12 cellular contexts compared by ENCODE assay signal in the genomic region with DNA sequence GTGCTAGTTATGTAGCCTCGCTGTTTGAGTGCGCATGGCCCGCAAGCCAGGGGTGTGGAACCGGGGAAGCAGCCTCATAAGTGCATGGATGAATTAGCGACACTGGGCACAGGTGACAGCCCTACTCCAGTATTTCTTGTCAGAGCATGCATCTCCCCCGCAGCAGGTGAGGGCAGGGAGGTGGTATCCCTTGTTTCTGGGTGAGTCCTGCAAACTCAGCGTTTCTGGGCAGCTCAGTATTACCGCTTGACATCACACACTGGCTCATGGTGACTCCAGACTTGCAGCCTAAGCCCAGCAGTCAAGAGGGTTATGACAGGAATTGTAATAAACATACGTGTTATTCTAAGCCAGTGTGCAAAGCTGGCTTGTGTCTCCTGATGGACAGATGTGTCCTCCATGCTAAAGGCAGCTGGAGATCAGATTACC. TPM values are rescaled to one million over a fixed set of nuclear protein-coding genes. Genes with fewer than 3 reads are reported as not detected.
A peak's percentile ranks its signal among the peaks of the same experiment; 100 is the strongest.
DNase-seq lines count a peak whose midpoint lies in the region; ATAC-seq, FAIRE-seq and TF ChIP-seq lines count a peak whose summit lies in the region.
"Had no signal": no experiment of that assay in that cellular context is flagged by ENCODE, and none has a peak within 500 bp of the region (broad histone marks: within the 10 kb centered on the region; RNA-seq: fewer than 3 reads in every experiment).

No MANE protein-coding gene starts in this region.

- H3K27me3 ChIP-seq in GM23338 (ENCODE audit: insufficient read depth) (peaks cover 22% of the 10 kb centered on the region), HepG2 (ENCODE audit: control insufficient read depth in 1 of 2, insufficient read depth in 2 of 2, low read length in 2 of 2) (no peaks in the 10 kb centered on the region; a peak in 1 of 5 replicates)
- H3K27me3 ChIP-seq: SJSA1 had no signal

- H3K4me1 Mint-ChIP-seq in GM23338 = peaks cover 53% of the 10 kb centered on the region
- peaks cover 24% of the 10 kb centered on the region for H3K4me1 Mint-ChIP-seq in activated naive CD8-positive, alpha-beta T cell treated with anti-CD3 and anti-CD28 coated beads for 36 hours

- POLR2A ChIA-PET in A549 (lab: Yijun Ruan, JAX) = no interaction called here
- POLR2A ChIA-PET in HepG2 (lab: Yijun Ruan, JAX) = interaction anchor here (1.1 to 1.4 kb wide), 3 partner anchors 9 to 41 kb away, joined by 3 to 4 read pairs (median 3); no protein-coding TSS in a partner anchor

- BruUV-seq in HepG2 (replicated peaks; lab: Mats Ljungman, UMichigan) = no TSS peak

- H3K4me2 ChIP-seq in A549 (peak overlapping the region; percentile 95; the same call in 1 of the 3 replicates), GM23338 (peak overlapping the region; percentile 78), HepG2 (ENCODE audit: low read depth, low read length) (peak overlapping the region; percentile 100)

- H3K9me3 Mint-ChIP-seq in GM23338 = no peaks in the 10 kb centered on the region
- no peaks in the 10 kb centered on the region for H3K9me3 Mint-ChIP-seq in activated naive CD8-positive, alpha-beta T cell treated with anti-CD3 and anti-CD28 coated beads for 36 hours

- no peak for DNase-seq in A549 (ENCODE audit: low read depth in 1 of 2, low spot score in 1 of 2)
- DNase-seq in GM23338 (ENCODE audit: low spot score) = no peak
- no peak for DNase-seq in activated naive CD8-positive, alpha-beta T cell treated with anti-CD3 and anti-CD28 coated beads for 36 hours
- no peak for DNase-seq in HepG2 (ENCODE audit: low spot score)
- no peak for DNase-seq in DMS114 treated with DMSO at 0.1 percent for 48 hours (lab: John Stamatoyannopoulos, UW; ENCODE audit: unreplicated experiment)
- no peak for DNase-seq in SKM-1 (lab: John Stamatoyannopoulos, UW; ENCODE audit: unreplicated experiment)
- no peak for DNase-seq in LoVo (ENCODE audit: low spot score)
- DNase-seq: transverse colon had no signal

- H3K9ac ChIP-seq in HepG2 (ENCODE audit: insufficient read depth, low read depth, low read length) = peak overlapping the region; percentile 86

- FAIRE-seq in A549 (lab: Jason Lieb, UNC) (no peak), HepG2 (lab: Jason Lieb, UNC) (no peak)

- no peaks in the 10 kb centered on the region for H3K9me3 ChIP-seq in A549
- H3K9me3 ChIP-seq in HepG2 (ENCODE audit: low read length) = no peaks in the 10 kb centered on the region
- H3K9me3 ChIP-seq: neutrophil, transverse colon had no signal

- CTCF ChIA-PET in A549 (lab: Yijun Ruan, JAX) = interaction anchor here (0.8 to 2.1 kb wide), 4 partner anchors 16 to 274 kb away, joined by 4 to 7 read pairs (median 6); no protein-coding TSS in a partner anchor
- CTCF ChIA-PET in HepG2 (lab: Yijun Ruan, JAX; ENCODE audit: low intra/inter-chr PET ratio, low total read pairs) = no interaction called here

- TF ChIP-seq CTCF in A549 (IDR thresholded peaks at IDR 0.05) (no peak), GM23338 (conservative IDR thresholded peaks at IDR 0.05; ENCODE audit: low read depth in 2 of 2) (no peak), HepG2 (CRISPR knock-in tag; IDR thresholded peaks at IDR 0.05) (no peak)

- TF ChIP-seq POLR2A in A549 (IDR thresholded peaks at IDR 0.05; ENCODE audit: low read length) = no peak
- no peak for TF ChIP-seq POLR2A in HepG2 (IDR thresholded peaks at IDR 0.05; ENCODE audit: insufficient read depth in 1 of 2, low read depth in 2 of 2, low read length in 2 of 2)

- H3K4me3 ChIP-seq in A549 (no peak overlapping the region), GM23338 (peak overlapping the region; percentile 60), HepG2 (replicated peaks in 1 of 3; ENCODE audit: insufficient read depth in 1 of 3, low read depth in 2 of 3, low read length in 3 of 3) (peak overlapping the region; percentile 68 to 91 (median 83))
- H3K4me3 ChIP-seq: SJSA1 had no signal

- H3K27me3 Mint-ChIP-seq in GM23338 (ENCODE audit: insufficient read depth, low read depth, poor library complexity) = peaks cover 29% of the 10 kb centered on the region
- H3K27me3 Mint-ChIP-seq in activated naive CD8-positive, alpha-beta T cell treated with anti-CD3 and anti-CD28 coated beads for 36 hours = peaks cover 44% of the 10 kb centered on the region

- peaks cover 66% of the 10 kb centered on the region for H3K79me2 ChIP-seq in GM23338 (replicated peaks; ENCODE audit: insufficient read depth)
- peaks cover 65% of the 10 kb centered on the region for H3K79me2 ChIP-seq in HepG2 (ENCODE audit: insufficient read depth, low read length)

- H4K20me1 ChIP-seq in GM23338 (replicated peaks; ENCODE audit: insufficient read depth) (peaks cover 12% of the 10 kb centered on the region; the same call in 1 of the 2 replicates), HepG2 (ENCODE audit: insufficient read depth, low read length) (no peaks in the 10 kb centered on the region)

- ATAC-seq in A549 (no peak), GM23338 (no peak), HepG2 (no peak), HG02763 (IDR thresholded peaks at IDR 0.05; ENCODE audit: unreplicated experiment) (no peak)

- intact Hi-C loops in HepG2 (cut with micrococcal nuclease; ENCODE audit: unreplicated experiment) = no loop called here

- H2AFZ ChIP-seq in GM23338 (no peak overlapping the region), HepG2 (ENCODE audit: low read length) (no peak overlapping the region)

- H3K4me1 ChIP-seq in A549 (peaks cover 42% of the 10 kb centered on the region), GM23338 (ENCODE audit: insufficient read depth) (peaks cover 31% of the 10 kb centered on the region), HepG2 (ENCODE audit: insufficient read depth, low read length) (peaks cover 72% of the 10 kb centered on the region)

- H3K36me3 ChIP-seq in GM23338 (ENCODE audit: insufficient read depth) (no peaks in the 10 kb centered on the region; the same call in 1 of the 2 replicates), HepG2 (replicated peaks in 1 of 2; ENCODE audit: control insufficient read depth in 1 of 2, insufficient read depth in 2 of 2, low read length in 2 of 2) (no peaks in the 10 kb centered on the region)
- H3K36me3 ChIP-seq: cardiac muscle cell, neutrophil, transverse colon had no signal

- H3K27ac ChIP-seq in A549 (no peak overlapping the region), GM23338 (ENCODE audit: low read depth) (no peak overlapping the region), HepG2 (ENCODE audit: extremely low read length, insufficient read depth, low read length) (peak overlapping the region; percentile 63)
- H3K27ac ChIP-seq: cardiac muscle cell, neutrophil, SJSA1, transverse colon had no signal

- H3K27ac Mint-ChIP-seq in GM23338 = no peak overlapping the region
- H3K27ac Mint-ChIP-seq in activated naive CD8-positive, alpha-beta T cell treated with anti-CD3 and anti-CD28 coated beads for 36 hours = no peak overlapping the region

- TF ChIP-seq EP300 in A549 (IDR thresholded peaks at IDR 0.05) (no peak), HepG2 (IDR thresholded peaks at IDR 0.05; ENCODE audit: low read depth in 2 of 2, low read length in 2 of 2) (no peak), HepG2 (CRISPR knock-in tag; IDR thresholded peaks at IDR 0.05; ENCODE audit: borderline replicate concordance) (no peak)

- TF ChIP-seq RAD21 in A549 (conservative IDR thresholded peaks at IDR 0.05 in 1 of 2, IDR thresholded peaks at IDR 0.05 in 1 of 2) (no peak), HepG2 (CRISPR knock-in tag; IDR thresholded peaks at IDR 0.05) (no peak)

- WGBS in A549 (ENCODE audit: missing lambda C conversion rate) = 96% methylated on average over 6 of the region's 9 CpGs
- 29% methylated on average over 4 of the region's 9 CpGs for WGBS in HepG2 (ENCODE audit: low lambda C conversion rate)

- peaks cover 8% of the 10 kb centered on the region; the same call in 2 of the 3 replicates for H3K36me3 Mint-ChIP-seq in GM23338 (ENCODE audit: low read depth)
- peaks cover 6% of the 10 kb centered on the region for H3K36me3 Mint-ChIP-seq in activated naive CD8-positive, alpha-beta T cell treated with anti-CD3 and anti-CD28 coated beads for 36 hours

- H3F3A ChIP-seq in GM23338 (replicated peaks; ENCODE audit: low read depth) = peaks cover 10% of the 10 kb centered on the region

- no peaks in the 10 kb centered on the region for H3K9me2 ChIP-seq in GM23338 (ENCODE audit: insufficient read depth)

- H3K4me3 Mint-ChIP-seq in GM23338 = peak overlapping the region; percentile 81
- H3K4me3 Mint-ChIP-seq in activated naive CD8-positive, alpha-beta T cell treated with anti-CD3 and anti-CD28 coated beads for 36 hours = peak overlapping the region; percentile 70

- in situ Hi-C loops in HepG2 (cut with HindIII; ENCODE audit: extremely low pct_ligation_motif_present, low pct_unique_long_range_greater_than_20kb) = loop anchor here (10.0 kb wide), 1 partner anchor 237 kb away; no protein-coding TSS in a partner anchor

RNA-seq across cellular contexts. Expression of a gene that starts 2.5 kb away (rescaled TPM):
- polyA plus RNA-seq in A549 (2011; rRNA removed) = 8.5 and 8.6 TPM in 2 replicates
- 6.8 and 8.3 TPM in 2 replicates for polyA plus RNA-seq in A549 (2012; cell fraction: cytosol; rRNA removed)
- 6.0 and 10.3 TPM in 2 replicates for polyA plus RNA-seq in A549 (2012; cell fraction: nucleus; rRNA removed)
- 4.5 to 6.4 TPM (median 5.0 TPM) in 3 replicates for polyA plus RNA-seq in A549 (2017; fragmentation: RNase III; extraction: RNeasy Plus Mini Kit Qiagen cat#74134 plus additional on column Dnase treatment)
- polyA minus RNA-seq in A549 (2011; rRNA and poly(A)+ RNA removed) = 7.4 and 9.1 TPM in 2 replicates
- total RNA-seq in GM23338 (2014; rRNA removed; shearing (Covaris generic)) = 8.8 and 12.4 TPM in 2 replicates
- 2.6 and 3.4 TPM in 2 replicates for polyA plus RNA-seq in GM23338 (2016; fragmentation: Nextera tagmentation; extraction: Ambion mirVana)
- total RNA-seq in activated naive CD8-positive, alpha-beta T cell treated with anti-CD3 and anti-CD28 coated beads for 36 hours = 10 to 100 TPM; 10.0 to 11.8 TPM
- 25.8 and 32.4 TPM in 2 replicates for total RNA-seq in HepG2 (2016; rRNA removed; fragmentation: Illumina TruSeq; extraction: Trizol)
- total RNA-seq in HepG2 (2016; cell fraction: cytosol; rRNA removed; fragmentation: Illumina TruSeq; extraction: Trizol; ENCODE audit: low read depth) = 7.2 and 8.8 TPM in 2 replicates
- total RNA-seq in HepG2 (2016; cell fraction: insoluble cytoplasmic fraction; rRNA removed; fragmentation: Illumina TruSeq; extraction: Trizol) = 24.2 and 25.8 TPM in 2 replicates
- total RNA-seq in HepG2 (2016; cell fraction: membrane; rRNA removed; fragmentation: Illumina TruSeq; extraction: Trizol) = 31.6 and 31.8 TPM in 2 replicates
- total RNA-seq in HepG2 (2016; cell fraction: nucleus; rRNA removed; fragmentation: Illumina TruSeq; extraction: Trizol) = 23.4 and 24.3 TPM in 2 replicates
- polyA plus RNA-seq in HepG2 (2011; rRNA removed) = 14.7 and 15.5 TPM in 2 replicates
- polyA plus RNA-seq in HepG2 (2011; cell fraction: cytosol; rRNA removed) = 11.3 and 13.8 TPM in 2 replicates
- 13.3 and 13.6 TPM in 2 replicates for polyA plus RNA-seq in HepG2 (2011; cell fraction: nucleus; rRNA removed)
- 21.4 and 30.0 TPM in 2 replicates for polyA plus RNA-seq in HepG2 (2012)
- 8.1 and 10.3 TPM in 2 replicates for polyA plus RNA-seq in HepG2 (2016; cell fraction: cytosol; fragmentation: Illumina TruSeq; extraction: Trizol; ENCODE audit: low read depth)
- 31.8 and 42.4 TPM in 2 replicates for polyA plus RNA-seq in HepG2 (2016; cell fraction: insoluble cytoplasmic fraction; fragmentation: Illumina TruSeq; extraction: Trizol; ENCODE audit: low read depth)
- polyA plus RNA-seq in HepG2 (2016; cell fraction: membrane; fragmentation: Illumina TruSeq; extraction: Trizol; ENCODE audit: low read depth) = 27.2 and 29.8 TPM in 2 replicates
- 28.1 and 31.7 TPM in 2 replicates for polyA plus RNA-seq in HepG2 (2016; cell fraction: nucleus; fragmentation: Illumina TruSeq; extraction: Trizol; ENCODE audit: insufficient read depth, low read depth)
- polyA minus RNA-seq in HepG2 (2011; rRNA and poly(A)+ RNA removed; ENCODE audit: low replicate concordance) = 12.7 and 15.8 TPM in 2 replicates
- polyA minus RNA-seq in HepG2 (2011; cell fraction: cytosol; rRNA and poly(A)+ RNA removed) = 12.3 and 13.9 TPM in 2 replicates
- 26.8 and 35.3 TPM in 2 replicates for polyA minus RNA-seq in HepG2 (2011; cell fraction: nucleus; rRNA and poly(A)+ RNA removed)
